1 cellular context compared by ENCODE assay signal in genomic region chr16:70438325-70438982, GRCh38.
TF ChIP-seq lines count a peak whose summit lies in the region.

No MANE protein-coding gene starts in this region.

TF ChIP-seq in HepG2, 621 proteins besides CTCF, POLR2A, EP300 and RAD21 (continued from another document):
- TF ChIP-seq, protein P1, sequence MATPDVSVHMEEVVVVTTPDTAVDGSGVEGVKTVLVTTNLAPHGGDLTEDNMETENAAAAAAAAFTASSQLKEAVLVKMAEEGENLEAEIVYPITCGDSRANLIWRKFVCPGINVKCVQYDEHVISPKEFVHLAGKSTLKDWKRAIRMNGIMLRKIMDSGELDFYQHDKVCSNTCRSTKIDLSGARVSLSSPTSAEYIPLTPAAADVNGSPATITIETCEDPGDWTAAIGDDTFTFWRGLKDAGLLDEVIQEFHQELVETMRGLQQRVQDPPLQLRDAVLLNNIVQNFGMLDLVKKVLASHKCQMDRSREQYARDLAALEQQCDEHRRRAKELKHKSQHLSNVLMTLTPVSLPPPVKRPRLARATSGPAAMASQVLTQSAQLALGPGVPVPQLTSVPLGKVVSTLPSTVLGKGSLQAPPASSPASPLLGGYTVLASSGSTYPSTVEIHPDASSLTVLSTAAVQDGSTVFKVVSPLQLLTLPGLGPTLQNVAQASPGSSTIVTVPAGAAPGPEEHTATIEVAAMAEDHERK (CRISPR knock-in tag; IDR thresholded peaks at IDR 0.05; ENCODE audit: low read depth): no peak
- TF ChIP-seq, protein P2, sequence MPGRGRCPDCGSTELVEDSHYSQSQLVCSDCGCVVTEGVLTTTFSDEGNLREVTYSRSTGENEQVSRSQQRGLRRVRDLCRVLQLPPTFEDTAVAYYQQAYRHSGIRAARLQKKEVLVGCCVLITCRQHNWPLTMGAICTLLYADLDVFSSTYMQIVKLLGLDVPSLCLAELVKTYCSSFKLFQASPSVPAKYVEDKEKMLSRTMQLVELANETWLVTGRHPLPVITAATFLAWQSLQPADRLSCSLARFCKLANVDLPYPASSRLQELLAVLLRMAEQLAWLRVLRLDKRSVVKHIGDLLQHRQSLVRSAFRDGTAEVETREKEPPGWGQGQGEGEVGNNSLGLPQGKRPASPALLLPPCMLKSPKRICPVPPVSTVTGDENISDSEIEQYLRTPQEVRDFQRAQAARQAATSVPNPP (CRISPR knock-in tag; IDR thresholded peaks at IDR 0.05): no peak
- no peak for TF ChIP-seq TARDBP (CRISPR knock-in tag; IDR thresholded peaks at IDR 0.05)
- TF ChIP-seq SRSF9 (IDR thresholded peaks at IDR 0.05; ENCODE audit: borderline replicate concordance, insufficient read depth, low read depth, low read length, poor library complexity, severe bottlenecking): no peak
- 0 out of 2 replicates have a peak, but pooled peaks have one; percentile 17 for TF ChIP-seq ARNT2 (CRISPR knock-in tag; IDR thresholded peaks at IDR 0.05; ENCODE audit: low read depth)
- no peak for TF ChIP-seq PAX8 (CRISPR knock-in tag; IDR thresholded peaks at IDR 0.05; ENCODE audit: borderline replicate concordance)
- no peak for TF ChIP-seq ZNF883 (CRISPR knock-in tag; IDR thresholded peaks at IDR 0.05; ENCODE audit: not compliant biosample characterization)
- no peak for TF ChIP-seq ZNF615 (CRISPR knock-in tag; IDR thresholded peaks at IDR 0.05; ENCODE audit: borderline replicate concordance)
- no peak for TF ChIP-seq PHB2 (IDR thresholded peaks at IDR 0.05; ENCODE audit: partially characterized antibody)
- TF ChIP-seq ZNF614 (CRISPR knock-in tag; IDR thresholded peaks at IDR 0.05; ENCODE audit: borderline replicate concordance): no peak
- no peak for TF ChIP-seq ETS1 (CRISPR knock-in tag; IDR thresholded peaks at IDR 0.05)
- peak; percentile 57 for TF ChIP-seq ATF7-NPFF (CRISPR knock-in tag; IDR thresholded peaks at IDR 0.05; ENCODE audit: low read depth)
- TF ChIP-seq HNRNPLL (IDR thresholded peaks at IDR 0.05; ENCODE audit: low read depth, low read length, poor library complexity, severe bottlenecking): no peak
- no peak for TF ChIP-seq XRCC5 (optimal IDR thresholded peaks at IDR 0.05; ENCODE audit: low read length)
- TF ChIP-seq, protein P3, sequence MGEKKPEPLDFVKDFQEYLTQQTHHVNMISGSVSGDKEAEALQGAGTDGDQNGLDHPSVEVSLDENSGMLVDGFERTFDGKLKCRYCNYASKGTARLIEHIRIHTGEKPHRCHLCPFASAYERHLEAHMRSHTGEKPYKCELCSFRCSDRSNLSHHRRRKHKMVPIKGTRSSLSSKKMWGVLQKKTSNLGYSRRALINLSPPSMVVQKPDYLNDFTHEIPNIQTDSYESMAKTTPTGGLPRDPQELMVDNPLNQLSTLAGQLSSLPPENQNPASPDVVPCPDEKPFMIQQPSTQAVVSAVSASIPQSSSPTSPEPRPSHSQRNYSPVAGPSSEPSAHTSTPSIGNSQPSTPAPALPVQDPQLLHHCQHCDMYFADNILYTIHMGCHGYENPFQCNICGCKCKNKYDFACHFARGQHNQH (CRISPR knock-in tag; IDR thresholded peaks at IDR 0.05): no peak
- TF ChIP-seq ARID4A (CRISPR knock-in tag; IDR thresholded peaks at IDR 0.05; ENCODE audit: borderline replicate concordance): no peak
- no peak for TF ChIP-seq GTF2F1 (IDR thresholded peaks at IDR 0.05; ENCODE audit: low read length)
- no peak for TF ChIP-seq ZNF431 (CRISPR knock-in tag; IDR thresholded peaks at IDR 0.05; ENCODE audit: borderline replicate concordance, low read depth)
- TF ChIP-seq SMAD3 (CRISPR knock-in tag; IDR thresholded peaks at IDR 0.05): no peak
- TF ChIP-seq TFE3 (CRISPR knock-in tag; IDR thresholded peaks at IDR 0.05): no peak
- no peak for TF ChIP-seq ZBTB1 (CRISPR knock-in tag; IDR thresholded peaks at IDR 0.05; ENCODE audit: borderline replicate concordance)
- no peak for TF ChIP-seq ZFP82 (CRISPR knock-in tag; IDR thresholded peaks at IDR 0.05; ENCODE audit: borderline replicate concordance)
- TF ChIP-seq CREB3 (CRISPR knock-in tag; IDR thresholded peaks at IDR 0.05): no peak
- peak; percentile 29; the same call in 1 of the 2 replicates for TF ChIP-seq ZNF232 (CRISPR knock-in tag; IDR thresholded peaks at IDR 0.05; ENCODE audit: borderline replicate concordance)
- peak; percentile 24; the same call in 1 of the 2 replicates for TF ChIP-seq ZNF546 (CRISPR knock-in tag; conservative IDR thresholded peaks at IDR 0.05)
- TF ChIP-seq POGK (CRISPR knock-in tag; conservative IDR thresholded peaks at IDR 0.05): no peak
- TF ChIP-seq BCL6 (CRISPR knock-in tag; IDR thresholded peaks at IDR 0.05): no peak
- TF ChIP-seq NFATC3 (CRISPR knock-in tag; IDR thresholded peaks at IDR 0.05): no peak
- TF ChIP-seq AGO1 (IDR thresholded peaks at IDR 0.05; ENCODE audit: low read depth, low read length, poor library complexity, severe bottlenecking): no peak
- TF ChIP-seq DZIP1 (CRISPR knock-in tag; IDR thresholded peaks at IDR 0.05): no peak
- TF ChIP-seq TMF1 (CRISPR knock-in tag; IDR thresholded peaks at IDR 0.05; ENCODE audit: low read depth): no peak; the same call in 1 of the 2 replicates
